9 cellular contexts compared by ENCODE assay signal in genomic region chr17:2853111-2853721, GRCh38. TPM values are rescaled to one million over a fixed set of nuclear protein-coding genes. Genes with fewer than 3 reads are reported as not detected.
DNase-seq lines count a peak whose midpoint lies in the region; TF ChIP-seq lines count a peak whose summit lies in the region.
"Had no signal": no experiment of that assay in that cellular context is flagged by ENCODE, and none has a peak within 500 bp of the region (broad histone marks: within the 10 kb centered on the region; RNA-seq: fewer than 3 reads in every experiment).

No MANE protein-coding gene starts in this region.

- no peaks in the 10 kb centered on the region for H4K20me1 ChIP-seq in DOHH2 (ENCODE audit: control insufficient read depth, insufficient read depth, low read depth, low read length)

- no peak for TF ChIP-seq CTCF in DOHH2 (IDR thresholded peaks at IDR 0.05; ENCODE audit: low read depth, low read length, poor library complexity, severe bottlenecking)
- TF ChIP-seq CTCF in GM13977 (IDR thresholded peaks at IDR 0.05; ENCODE audit: extremely low read depth, insufficient read depth, missing control alignments) = no peak

- no peaks in the 10 kb centered on the region for H3K9me3 ChIP-seq in DOHH2 (ENCODE audit: control insufficient read depth, insufficient read depth, low read length)
- H3K9me3 ChIP-seq in iPS-18a (ENCODE audit: control insufficient read depth, low read depth, low read length) = no peaks in the 10 kb centered on the region
- no peaks in the 10 kb centered on the region for H3K9me3 ChIP-seq in skeletal muscle satellite cell (replicated peaks; ENCODE audit: low read length)

- H3K4me3 ChIP-seq in DOHH2 (ENCODE audit: low read length) (peak overlapping the region; percentile 93), iPS-18a (ENCODE audit: low read length) (peak overlapping the region; percentile 64), skeletal muscle satellite cell (ENCODE audit: low read length) (peak overlapping the region; percentile 91)
- H3K4me3 ChIP-seq: K562 had no signal

- peaks cover 4% of the 10 kb centered on the region; the same call in 1 of the 2 replicates for H3K36me3 ChIP-seq in DOHH2 (ENCODE audit: control insufficient read depth, low read length)
- no peaks in the 10 kb centered on the region for H3K36me3 ChIP-seq in iPS-18a (ENCODE audit: control insufficient read depth, low read depth, low read length)
- no peaks in the 10 kb centered on the region for H3K36me3 ChIP-seq in skeletal muscle satellite cell (ENCODE audit: insufficient read depth, low read length)

- H3K27me3 ChIP-seq in DOHH2 (ENCODE audit: control insufficient read depth, low read length) = peaks cover 12% of the 10 kb centered on the region
- H3K27me3 ChIP-seq in iPS-18a (ENCODE audit: control insufficient read depth, insufficient read depth, low read length) = peaks cover 29% of the 10 kb centered on the region
- H3K27me3 ChIP-seq in skeletal muscle satellite cell (ENCODE audit: control insufficient read depth, insufficient read depth, low read length) = no peaks in the 10 kb centered on the region

- H3K79me2 ChIP-seq in DOHH2 (ENCODE audit: control insufficient read depth, low read length) = peaks cover 43% of the 10 kb centered on the region

- H3K9ac ChIP-seq in iPS-18a (ENCODE audit: low read length) (peak overlapping the region; percentile 42), skeletal muscle satellite cell (ENCODE audit: low read depth, low read length) (peak overlapping the region; percentile 76)

- H3K4me2 ChIP-seq in DOHH2 (ENCODE audit: low read length) = peak overlapping the region; percentile 92
- H3K4me2 ChIP-seq in skeletal muscle satellite cell (ENCODE audit: low read length) = peak overlapping the region; percentile 99

- H3K4me1 ChIP-seq in DOHH2 (ENCODE audit: control insufficient read depth, low read length) (peaks cover 67% of the 10 kb centered on the region), iPS-18a (ENCODE audit: control insufficient read depth, low read depth, low read length) (peaks cover 20% of the 10 kb centered on the region), skeletal muscle satellite cell (ENCODE audit: control insufficient read depth, insufficient read depth, low read length) (peaks cover 18% of the 10 kb centered on the region)

- peaks cover 20% of the 10 kb centered on the region for H3F3A ChIP-seq in DOHH2 (ENCODE audit: control insufficient read depth, insufficient read depth)

- peak overlapping the region; percentile 66 for H3K27ac ChIP-seq in DOHH2 (ENCODE audit: low read depth, low read length)
- no peak overlapping the region for H3K27ac ChIP-seq in iPS-18a (ENCODE audit: low read length)

- in situ Hi-C loops in GM13977 (cut with MboI; ENCODE audit: low pct_unique_long_range_greater_than_20kb, low sequenced_read_pairs, unreplicated experiment) = no loop called here

- peak; percentile 44 for DNase-seq in RPMI8226
- DNase-seq in astrocyte of the hippocampus (ENCODE audit: low read depth, low spot score) = peak; percentile 77
- DNase-seq in cerebellar nuclear complex (lab: John Stamatoyannopoulos, UW) = no peak
- DNase-seq in GF-D8 (lab: John Stamatoyannopoulos, UW) = no peak
- no peak for DNase-seq in GM13977 (ENCODE audit: low spot score)

- H3K9me2 ChIP-seq in DOHH2 (replicated peaks; ENCODE audit: control insufficient read depth, low read length) = no peaks in the 10 kb centered on the region

RNA-seq across cellular contexts. Expression of gene RAP1GAP2, which starts 57.0 kb away (rescaled TPM):
- total RNA-seq in skeletal muscle satellite cell (2012; rRNA removed) = 1.7 and 2.0 TPM in 2 replicates

Comparison
In these comparisons a context has a peak if more than half of its experiments do, and no peak if none do; other contexts are left out.
1. DNase-seq: peak in RPMI8226 (single experiment) and astrocyte of the hippocampus (single experiment); none in cerebellar nuclear complex (0 of 2), GF-D8 (single experiment) and GM13977 (single experiment).
2. Peak in every context shown above with its lines, with median percentiles within 50 percentile points of each other: H3K4me3 ChIP-seq.